Comparison of ENCODE assay signal across 24 cellular contexts in genomic region chr4:72864898-72865297, GRCh38.
"Had no signal": no experiment of that assay in that cellular context is flagged by ENCODE, and none has a peak within 500 bp of the region (broad histone marks: within the 10 kb centered on the region; RNA-seq: fewer than 3 reads in every experiment).

No MANE protein-coding gene starts in this region.

- H3K27ac Mint-ChIP-seq: activated B cell treated with CpG ODN at 0.5 μM for 24 hours; activated CD4-positive, alpha-beta memory T cell treated with anti-CD3 and anti-CD28 coated beads, Interleukin-2, amount 10 ng/mL, durations not matched to agents 7 days and 5 days; activated CD4-positive, alpha-beta T cell treated with anti-CD3 and anti-CD28 coated beads, Interleukin-2, amount 10 ng/mL, durations not matched to agents 7 days and 5 days; activated naive CD8-positive, alpha-beta T cell treated with anti-CD3 and anti-CD28 coated beads, Interleukin-2, amount 10 ng/mL, durations not matched to agents 7 days and 5 days; brain; endodermal cell; T-helper 17 cell; T-helper 2 cell treated with Interferon-gamma antibody and Interleukin-4, amounts not matched to agents 5 μg/mL and 100 μg/mL, for 36 hours had no signal

- H3K36me3 Mint-ChIP-seq: activated naive CD8-positive, alpha-beta T cell treated with anti-CD3 and anti-CD28 coated beads, Interleukin-2, amount 10 ng/mL, durations not matched to agents 7 days and 5 days; brain had no signal

- H3K4me1 Mint-ChIP-seq: activated B cell treated with CpG ODN at 0.5 μM for 24 hours; activated CD4-positive, alpha-beta memory T cell treated with anti-CD3 and anti-CD28 coated beads, Interleukin-2, amount 10 ng/mL, durations not matched to agents 7 days and 5 days; activated CD4-positive, alpha-beta T cell treated with anti-CD3 and anti-CD28 coated beads, Interleukin-2, amount 10 ng/mL, durations not matched to agents 7 days and 5 days; activated naive CD8-positive, alpha-beta T cell treated with anti-CD3 and anti-CD28 coated beads, Interleukin-2, amount 10 ng/mL, durations not matched to agents 7 days and 5 days; brain; endodermal cell; T-helper 17 cell had no signal

- DNase-seq: activated B cell treated with CpG ODN at 0.5 μM for 24 hours; activated CD4-positive, alpha-beta memory T cell treated with anti-CD3 and anti-CD28 coated beads, Interleukin-2, amount 10 ng/mL, durations not matched to agents 7 days and 5 days; activated CD4-positive, alpha-beta T cell treated with anti-CD3 and anti-CD28 coated beads, Interleukin-2, amount 10 ng/mL, durations not matched to agents 7 days and 5 days; activated CD4-positive, alpha-beta T cell treated with anti-CD3 and anti-CD28 coated beads, Interleukin-2, amount 50 U/mL, for 4 hours; activated CD8-positive, alpha-beta memory T cell treated with anti-CD3 and anti-CD28 coated beads, Interleukin-2, amount 50 U/mL, for 48 hours; activated gamma-delta T cell; activated naive CD4-positive, alpha-beta T cell treated with Interleukin-2 at 50 U/mL for 16 hours; activated naive CD8-positive, alpha-beta T cell treated with anti-CD3 and anti-CD28 coated beads, Interleukin-2, amount 10 ng/mL, durations not matched to agents 7 days and 5 days; central memory CD4-positive, alpha-beta T cell; cerebellar nuclear complex; colonic mucosa; dorsolateral prefrontal cortex; effector memory CD4-positive, alpha-beta T cell; endodermal cell; foreskin fibroblast; head of caudate nucleus; hippocampal formation; T-helper 1 cell; T-helper 17 cell; T1000; WERI-Rb-1 had no signal

- H3K9me3 Mint-ChIP-seq: T-helper 2 cell treated with Interferon-gamma antibody and Interleukin-4, amounts not matched to agents 5 μg/mL and 100 μg/mL, for 36 hours had no signal

- H3K4me3 Mint-ChIP-seq: activated B cell treated with CpG ODN at 0.5 μM for 24 hours; activated CD4-positive, alpha-beta memory T cell treated with anti-CD3 and anti-CD28 coated beads, Interleukin-2, amount 10 ng/mL, durations not matched to agents 7 days and 5 days; activated CD4-positive, alpha-beta T cell treated with anti-CD3 and anti-CD28 coated beads, Interleukin-2, amount 10 ng/mL, durations not matched to agents 7 days and 5 days; activated naive CD8-positive, alpha-beta T cell treated with anti-CD3 and anti-CD28 coated beads, Interleukin-2, amount 10 ng/mL, durations not matched to agents 7 days and 5 days; brain; endodermal cell; T-helper 17 cell; T-helper 2 cell treated with Interferon-gamma antibody and Interleukin-4, amounts not matched to agents 5 μg/mL and 100 μg/mL, for 36 hours had no signal

- H3K27me3 Mint-ChIP-seq: activated B cell treated with CpG ODN at 0.5 μM for 24 hours; activated CD4-positive, alpha-beta memory T cell treated with anti-CD3 and anti-CD28 coated beads, Interleukin-2, amount 10 ng/mL, durations not matched to agents 7 days and 5 days; activated CD4-positive, alpha-beta T cell treated with anti-CD3 and anti-CD28 coated beads, Interleukin-2, amount 10 ng/mL, durations not matched to agents 7 days and 5 days; activated naive CD8-positive, alpha-beta T cell treated with anti-CD3 and anti-CD28 coated beads, Interleukin-2, amount 10 ng/mL, durations not matched to agents 7 days and 5 days; T-helper 17 cell had no signal

- ATAC-seq: esophagus mucosa, T-helper 17 cell had no signal
